ENCODE assay signal across 15 cellular contexts in genomic region chr10:69382382-69383117, GRCh38. TPM values are rescaled to one million over a fixed set of nuclear protein-coding genes. Genes with fewer than 3 reads are reported as not detected.
DNase-seq lines count a peak whose midpoint lies in the region; ATAC-seq and TF ChIP-seq lines count a peak whose summit lies in the region.
"Had no signal": no experiment of that assay in that cellular context is flagged by ENCODE, and none has a peak within 500 bp of the region (broad histone marks: within the 10 kb centered on the region; RNA-seq: fewer than 3 reads in every experiment).

No MANE protein-coding gene starts in this region.

- H2AFZ ChIP-seq in mammary epithelial cell (ENCODE audit: low read depth, low read length) (no peak overlapping the region), mesenchymal stem cell (ENCODE audit: low read depth, low read length) (no peak overlapping the region)

- 76% methylated on average over 24 of the region's 26 CpGs for WGBS in mammary epithelial cell (ENCODE audit: low coverage, missing lambda C conversion rate)
- WGBS in mesenchymal stem cell = 87% methylated on average over 24 of the region's 26 CpGs

- H3K27ac ChIP-seq in mammary epithelial cell (ENCODE audit: insufficient read depth, low read depth, low read length) (peak overlapping the region; percentile 28), mesenchymal stem cell (ENCODE audit: low read length, poor library complexity, severe bottlenecking) (peak overlapping the region; percentile 78)

- no TSS peak for BruUV-seq in mammary epithelial cell (replicated peaks; lab: Mats Ljungman, UMichigan)

- H3K79me2 ChIP-seq in mammary epithelial cell (ENCODE audit: insufficient read depth, low read length) = peaks cover 19% of the 10 kb centered on the region

- no peaks in the 10 kb centered on the region for H3K9me3 ChIP-seq in mammary epithelial cell (replicated peaks; ENCODE audit: insufficient read depth, low read length)
- no peaks in the 10 kb centered on the region for H3K9me3 ChIP-seq in mesenchymal stem cell (ENCODE audit: control insufficient read depth, low read length)

- peaks cover 40% of the 10 kb centered on the region for H3K36me3 ChIP-seq in mammary epithelial cell (ENCODE audit: insufficient read depth, low read length)
- H3K36me3 ChIP-seq in mesenchymal stem cell (ENCODE audit: control insufficient read depth in 1 of 2, insufficient read depth in 2 of 2, low read depth in 1 of 2, low read length in 2 of 2) = peaks cover 46 to 76% of the 10 kb centered on the region in 2 experiments

- H2AK5ac ChIP-seq in mesenchymal stem cell (ENCODE audit: low read length, severe bottlenecking) = peak overlapping the region; percentile 88

- dilution Hi-C loops in mammary epithelial cell (cut with HindIII; ENCODE audit: low sequenced_read_pairs) = no loop called here

- peak overlapping the region; percentile 48 for H2BK5ac ChIP-seq in mesenchymal stem cell (ENCODE audit: low read depth, low read length, poor library complexity, severe bottlenecking)

- H3K79me1 ChIP-seq in mesenchymal stem cell (replicated peaks; ENCODE audit: low read length, poor library complexity, severe bottlenecking) = peaks cover 11% of the 10 kb centered on the region

- in situ Hi-C loops in mammary epithelial cell (cut with MboI; ENCODE audit: low sequenced_read_pairs in 2 of 2) = loop anchor here in 1 of 2 donors (5.0 kb wide), 1 partner anchor 50 kb away; no protein-coding TSS in a partner anchor

- no peaks in the 10 kb centered on the region for H4K20me1 ChIP-seq in mammary epithelial cell (ENCODE audit: insufficient read depth, low read length)

- H3K4me1 ChIP-seq in mammary epithelial cell (ENCODE audit: insufficient read depth, low read length) (peaks cover 42% of the 10 kb centered on the region), mesenchymal stem cell (ENCODE audit: control insufficient read depth, insufficient read depth, low read depth, low read length) (peaks cover 13% of the 10 kb centered on the region)

- H3K23ac ChIP-seq in mesenchymal stem cell (ENCODE audit: low read length in 2 of 2) = no peak overlapping the region

- H3K4me2 ChIP-seq in mammary epithelial cell (ENCODE audit: insufficient read depth, low read depth, low read length) (peak overlapping the region; percentile 39), mesenchymal stem cell (ENCODE audit: low read length, poor library complexity, severe bottlenecking) (no peak overlapping the region)

- peak overlapping the region in 1 of 2 experiments; percentile 18 for H3K18ac ChIP-seq in mesenchymal stem cell (ENCODE audit: low read depth in 1 of 2, low read length in 2 of 2)

- DNase-seq in A172 (ENCODE audit: low spot score) (peak; percentile 98), HK-2 (ENCODE audit: unreplicated experiment) (peak; percentile 80), mammary epithelial cell (peak; percentile 87), mesenchymal stem cell (peak; percentile 74), left colon (no peak), epidermal melanocyte (ENCODE audit: insufficient read length, low spot score) (no peak)
- DNase-seq: activated CD4-positive, alpha-beta T cell treated with anti-CD3 and anti-CD28 coated beads for 4 hours; amygdala; C1 segment of cervical spinal cord; naive thymus-derived CD4-positive, alpha-beta T cell; NCI-H1105; RPMI8226; stimulated activated CD4-positive, alpha-beta T cell treated with anti-CD3 and anti-CD28 coated beads, Interleukin-4, amount 100 ng/mL, for 4 hours had no signal

- no peak overlapping the region for H3K9ac ChIP-seq in mammary epithelial cell (ENCODE audit: insufficient read depth, low read length)
- H3K9ac ChIP-seq in mesenchymal stem cell (ENCODE audit: low read length) = peak overlapping the region; percentile 73

- ATAC-seq in HG03196 (IDR thresholded peaks at IDR 0.05; ENCODE audit: unreplicated experiment) = no peak
- ATAC-seq in left colon = no peak
- no peak for ATAC-seq in GM18520 (IDR thresholded peaks at IDR 0.05; ENCODE audit: unreplicated experiment)
- ATAC-seq: naive thymus-derived CD4-positive, alpha-beta T cell had no signal

- no peak for TF ChIP-seq CTCF in mammary epithelial cell (conservative IDR thresholded peaks at IDR 0.05 in 1 of 2, IDR thresholded peaks at IDR 0.05 in 1 of 2; ENCODE audit: extremely low read depth in 1 of 2, insufficient read depth in 1 of 2, low read depth in 1 of 2, low read length in 2 of 2)

- H3K27me3 ChIP-seq in mammary epithelial cell (ENCODE audit: insufficient read depth, low read length) (no peaks in the 10 kb centered on the region), mesenchymal stem cell (ENCODE audit: control insufficient read depth in 1 of 2, insufficient read depth in 1 of 2, low read length in 2 of 2) (no peaks in the 10 kb centered on the region)

- H2BK120ac ChIP-seq in mesenchymal stem cell (ENCODE audit: low read depth, low read length) = no peak overlapping the region

- no peak overlapping the region for H3K4ac ChIP-seq in mesenchymal stem cell (ENCODE audit: low read depth in 1 of 2, low read length in 2 of 2)

- H3K14ac ChIP-seq in mesenchymal stem cell (ENCODE audit: low read length in 2 of 2) = no peak overlapping the region

- CTCF ChIA-PET in mammary epithelial cell (lab: Charles Lee; ENCODE audit: low non-redundant PET) = interaction anchor here (0.7 kb wide), 1 partner anchor 373 kb away, joined by 3 read pairs; no protein-coding TSS in a partner anchor

- H3K4me3 ChIP-seq in mammary epithelial cell (replicated peaks in 1 of 3; ENCODE audit: insufficient read depth in 1 of 3, low read depth in 2 of 3, low read length in 3 of 3) (no peak overlapping the region), mesenchymal stem cell (ENCODE audit: insufficient read depth in 1 of 2, low read depth in 1 of 2, low read length in 2 of 2) (no peak overlapping the region)

- H2BK12ac ChIP-seq in mesenchymal stem cell (ENCODE audit: low read length in 2 of 2) = no peak overlapping the region

- H2BK15ac ChIP-seq in mesenchymal stem cell (ENCODE audit: low read depth, poor library complexity, severe bottlenecking) = no peak overlapping the region

- H4K91ac ChIP-seq in mesenchymal stem cell (ENCODE audit: low read length) = peak overlapping the region; percentile 37

- intact Hi-C loops in mammary epithelial cell (cut with micrococcal nuclease) (no loop called here), left colon (cut with DNase I, micrococcal nuclease) (loop anchor here in 1 of 2 donors (10.0 kb wide), 1 partner anchor 58 kb away; no protein-coding TSS in a partner anchor)

- peak overlapping the region; percentile 8 for H4K8ac ChIP-seq in mesenchymal stem cell (ENCODE audit: low read length)

RNA-seq across cellular contexts. Expression of gene TACR2, which starts 34.2 kb away (rescaled TPM):
- not detected in 2 replicates for total RNA-seq in A172 (2014; rRNA removed; shearing (Covaris generic))
- total RNA-seq in mammary epithelial cell (not detected), left colon (10 to 100 TPM in 1 of 2 donors, under 1 TPM in 1; 0.61 to 26.8 TPM)
- 0.08 TPM for polyA plus RNA-seq in mammary epithelial cell
- polyA minus RNA-seq in mammary epithelial cell = not detected
- polyA plus RNA-seq in mesenchymal stem cell (2013, experiment 1 of 2) = not detected
- polyA plus RNA-seq in mesenchymal stem cell (2013, experiment 2 of 2) = 0.01 TPM

Comparison
In these comparisons a context has a peak if more than half of its experiments do, and no peak if none do; other contexts are left out.
1. DNase-seq: peak in A172 (single experiment), HK-2 (single experiment), mammary epithelial cell (single experiment) and mesenchymal stem cell (single experiment); none in left colon (0 of 2) and epidermal melanocyte (single experiment).